ENCODE assay signal across 24 cellular contexts in the genomic region with DNA sequence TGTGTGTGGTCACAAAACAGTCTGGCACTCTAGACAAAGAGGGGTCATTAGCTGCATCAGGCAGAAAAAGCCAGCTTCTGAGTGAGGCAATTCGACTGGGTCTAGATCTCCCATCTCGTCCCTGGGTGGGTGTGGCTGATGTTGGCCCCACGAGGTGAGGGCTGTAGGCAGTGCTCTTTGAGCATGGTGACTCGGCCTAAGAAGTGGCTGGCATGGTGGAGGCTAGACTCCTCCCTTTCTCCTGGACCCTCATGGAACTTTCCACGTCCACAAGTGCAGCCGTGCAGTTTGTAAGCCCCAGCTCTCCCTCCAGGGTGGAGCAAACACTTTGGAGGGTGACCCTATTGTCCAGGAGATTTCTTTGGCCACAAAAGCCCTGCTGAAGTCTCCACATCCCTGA.
DNase-seq lines count a peak whose midpoint lies in the region; ATAC-seq, FAIRE-seq and TF ChIP-seq lines count a peak whose summit lies in the region.
"Had no signal": no experiment of that assay in that cellular context is flagged by ENCODE, and none has a peak within 500 bp of the region (broad histone marks: within the 10 kb centered on the region; RNA-seq: fewer than 3 reads in every experiment).

No MANE protein-coding gene starts in this region.

- peaks cover 20% of the 10 kb centered on the region for H3K4me1 Mint-ChIP-seq in neural progenitor cell
- H3K4me1 Mint-ChIP-seq: CD4-positive, CD25-positive, alpha-beta regulatory T cell had no signal

- H3K9me3 Mint-ChIP-seq in neural progenitor cell: peaks cover 7% of the 10 kb centered on the region
- H3K9me3 Mint-ChIP-seq: CD4-positive, CD25-positive, alpha-beta regulatory T cell; CD8-positive, alpha-beta T cell had no signal

- POLR2A ChIA-PET in HepG2 (lab: Yijun Ruan, JAX): interaction anchor here (0.5 to 0.9 kb wide), 2 partner anchors 39 to 409 kb away, joined by 3 to 6 read pairs; a partner anchor contains a TSS

- DNase-seq in HepG2 (ENCODE audit: low spot score) (no peak), right lobe of liver (no peak), erythroblast (lab: John Stamatoyannopoulos, UW) (peak; percentile 13 to 21), neural progenitor cell (ENCODE audit: low spot score) (no peak), DMS 273 (lab: John Stamatoyannopoulos, UW; ENCODE audit: unreplicated experiment) (no peak), HAP-1 (ENCODE audit: low spot score in 2 of 2) (no peak), islet precursor cell (no peak)
- DNase-seq: CD4-positive, CD25-positive, alpha-beta regulatory T cell; CD8-positive, alpha-beta T cell; DMS53; DMS79 treated with DMSO at 0.1 percent for 48 hours; GF-D8; GM23248; HCEC 1CT had no signal

- peak; percentile 44 for ATAC-seq in HepG2
- ATAC-seq in right lobe of liver: no peak
- ATAC-seq in GM18867 (IDR thresholded peaks at IDR 0.05; ENCODE audit: unreplicated experiment): no peak
- ATAC-seq: CD8-positive, alpha-beta T cell had no signal

- H3K79me2 ChIP-seq in HepG2 (ENCODE audit: insufficient read depth, low read length) (no peaks in the 10 kb centered on the region), neural progenitor cell (ENCODE audit: low read depth) (no peaks in the 10 kb centered on the region)

- H3K27ac ChIP-seq in HepG2 (ENCODE audit: extremely low read length, insufficient read depth, low read length) (no peak overlapping the region), right lobe of liver (no peak overlapping the region), neural progenitor cell (no peak overlapping the region)
- H3K27ac ChIP-seq: 22Rv1, BLaER1, C4-2B, GM23248 had no signal

- H2AFZ ChIP-seq in HepG2 (ENCODE audit: low read length) (peak overlapping the region; percentile 80), neural progenitor cell (replicated peaks) (peak overlapping the region; percentile 77)
- H2AFZ ChIP-seq: GM23248 had no signal

- H3K9me3 ChIP-seq in HepG2 (ENCODE audit: low read length): no peaks in the 10 kb centered on the region
- H3K9me3 ChIP-seq in right lobe of liver: no peaks in the 10 kb centered on the region
- no peaks in the 10 kb centered on the region for H3K9me3 ChIP-seq in neural progenitor cell (ENCODE audit: low read depth)
- H3K9me3 ChIP-seq in HAP-1: peaks cover 5% of the 10 kb centered on the region; the same call in 1 of the 2 replicates
- H3K9me3 ChIP-seq: BLaER1 had no signal

- peaks cover 42% of the 10 kb centered on the region for H3K4me1 ChIP-seq in HepG2 (ENCODE audit: insufficient read depth, low read length)
- H3K4me1 ChIP-seq in right lobe of liver: no peaks in the 10 kb centered on the region
- peaks cover 30% of the 10 kb centered on the region for H3K4me1 ChIP-seq in neural progenitor cell
- H3K4me1 ChIP-seq in HAP-1: 0 out of 2 replicates have a peak, but pooled peaks cover 9% of the 10 kb centered on the region
- H3K4me1 ChIP-seq: BLaER1 had no signal

- H3K4me3 Mint-ChIP-seq in neural progenitor cell: no peak overlapping the region
- H3K4me3 Mint-ChIP-seq: B cell; CD4-positive, CD25-positive, alpha-beta regulatory T cell; CD8-positive, alpha-beta T cell had no signal

- H3K4me2 ChIP-seq in HepG2 (ENCODE audit: low read depth, low read length) (peak overlapping the region; percentile 38), neural progenitor cell (no peak overlapping the region)
- H3K4me2 ChIP-seq: BLaER1 had no signal

- peak overlapping the region; percentile 30; the same call in 1 of the 2 replicates for H3K9ac ChIP-seq in HepG2 (ENCODE audit: insufficient read depth, low read depth, low read length)
- no peak overlapping the region for H3K9ac ChIP-seq in neural progenitor cell
- H3K9ac ChIP-seq: BLaER1, GM23248 had no signal

- TF ChIP-seq CTCF in HepG2 (CRISPR knock-in tag; IDR thresholded peaks at IDR 0.05) (no peak), right lobe of liver (IDR thresholded peaks at IDR 0.05) (no peak), neural progenitor cell (IDR thresholded peaks at IDR 0.05) (no peak)

- intact Hi-C loops in HepG2 (cut with micrococcal nuclease; ENCODE audit: unreplicated experiment) (loop anchor here (2.0 kb wide), 1 partner anchor 36 kb away; no protein-coding TSS in a partner anchor), right lobe of liver (cut with DNase I) (no loop called here)

- TF ChIP-seq POLR2A in HepG2 (IDR thresholded peaks at IDR 0.05; ENCODE audit: insufficient read depth in 1 of 2, low read depth in 2 of 2, low read length in 2 of 2): no peak
- TF ChIP-seq POLR2A in right lobe of liver (IDR thresholded peaks at IDR 0.05): no peak
- no peak for TF ChIP-seq POLR2A in erythroblast (IDR thresholded peaks at IDR 0.05; ENCODE audit: low read length)

- no peak overlapping the region for H3K27ac Mint-ChIP-seq in neural progenitor cell
- H3K27ac Mint-ChIP-seq: B cell; CD4-positive, CD25-positive, alpha-beta regulatory T cell; CD8-positive, alpha-beta T cell had no signal

- H3K36me3 ChIP-seq in HepG2 (replicated peaks in 1 of 2; ENCODE audit: control insufficient read depth in 1 of 2, insufficient read depth in 2 of 2, low read length in 2 of 2) (no peaks in the 10 kb centered on the region), right lobe of liver (no peaks in the 10 kb centered on the region), neural progenitor cell (no peaks in the 10 kb centered on the region), HAP-1 (replicated peaks) (no peaks in the 10 kb centered on the region)
- H3K36me3 ChIP-seq: BLaER1 had no signal

- peaks cover 14% of the 10 kb centered on the region for H3K27me3 Mint-ChIP-seq in neural progenitor cell (ENCODE audit: insufficient read depth, low read depth)

- in situ Hi-C loops in HepG2 (cut with HindIII; ENCODE audit: extremely low pct_ligation_motif_present, low pct_unique_long_range_greater_than_20kb): no loop called here
- in situ Hi-C loops in HAP-1 (cut with MboI; ENCODE audit: low sequenced_read_pairs): no loop called here

- TF ChIP-seq RAD21 in HepG2 (CRISPR knock-in tag; IDR thresholded peaks at IDR 0.05): no peak

- H3F3A ChIP-seq in neural progenitor cell (ENCODE audit: low read depth): peaks cover 16% of the 10 kb centered on the region

- H4K20me1 ChIP-seq in HepG2 (ENCODE audit: insufficient read depth, low read length) (no peaks in the 10 kb centered on the region), neural progenitor cell (ENCODE audit: low read depth) (no peaks in the 10 kb centered on the region)
- H4K20me1 ChIP-seq: BLaER1 had no signal

- H3K27me3 ChIP-seq in HepG2 (ENCODE audit: control insufficient read depth in 1 of 2, insufficient read depth in 2 of 2, low read length in 2 of 2): peaks cover 0 to 1% of the 10 kb centered on the region in 2 experiments; a peak in 2 of 5 replicates
- H3K27me3 ChIP-seq in right lobe of liver: no peaks in the 10 kb centered on the region
- H3K27me3 ChIP-seq in neural progenitor cell: no peaks in the 10 kb centered on the region
- no peaks in the 10 kb centered on the region for H3K27me3 ChIP-seq in HAP-1 (ENCODE audit: low read depth)
- H3K27me3 ChIP-seq: BLaER1 had no signal

- no peaks in the 10 kb centered on the region for H3K36me3 Mint-ChIP-seq in neural progenitor cell
- H3K36me3 Mint-ChIP-seq: CD4-positive, CD25-positive, alpha-beta regulatory T cell; CD8-positive, alpha-beta T cell had no signal

- H3K4me3 ChIP-seq in HepG2 (replicated peaks in 1 of 3; ENCODE audit: insufficient read depth in 1 of 3, low read depth in 2 of 3, low read length in 3 of 3) (no peak overlapping the region), right lobe of liver (no peak overlapping the region), neural progenitor cell (no peak overlapping the region), HAP-1 (no peak overlapping the region)
- H3K4me3 ChIP-seq: BLaER1, GM23248 had no signal

- FAIRE-seq in HepG2 (lab: Jason Lieb, UNC): no peak
- FAIRE-seq: A204.1, D721Med, GM12891, GM18507, H54 had no signal

- CTCF ChIA-PET in HepG2 (lab: Yijun Ruan, JAX; ENCODE audit: low intra/inter-chr PET ratio, low total read pairs): no interaction called here

- BruUV-seq in HepG2 (replicated peaks; lab: Mats Ljungman, UMichigan): no TSS peak

- TF ChIP-seq EP300 in HepG2 (IDR thresholded peaks at IDR 0.05; ENCODE audit: low read depth in 2 of 2, low read length in 2 of 2) (no peak), HepG2 (CRISPR knock-in tag; IDR thresholded peaks at IDR 0.05; ENCODE audit: borderline replicate concordance) (no peak)

- WGBS in HepG2 (ENCODE audit: low lambda C conversion rate): 5% methylated on average over 4 of the region's 6 CpGs
- 71% methylated on average over 4 of the region's 6 CpGs for WGBS in right lobe of liver (ENCODE audit: insufficient coverage, low coverage, low lambda C conversion rate, missing lambda C conversion rate)

TF ChIP-seq in HepG2, 621 proteins besides CTCF, POLR2A, EP300 and RAD21 (continues in another document):
- no peak for TF ChIP-seq KLF16 (CRISPR knock-in tag; IDR thresholded peaks at IDR 0.05)
- no peak for TF ChIP-seq ZNF354B (CRISPR knock-in tag; IDR thresholded peaks at IDR 0.05)
- TF ChIP-seq, protein P1, sequence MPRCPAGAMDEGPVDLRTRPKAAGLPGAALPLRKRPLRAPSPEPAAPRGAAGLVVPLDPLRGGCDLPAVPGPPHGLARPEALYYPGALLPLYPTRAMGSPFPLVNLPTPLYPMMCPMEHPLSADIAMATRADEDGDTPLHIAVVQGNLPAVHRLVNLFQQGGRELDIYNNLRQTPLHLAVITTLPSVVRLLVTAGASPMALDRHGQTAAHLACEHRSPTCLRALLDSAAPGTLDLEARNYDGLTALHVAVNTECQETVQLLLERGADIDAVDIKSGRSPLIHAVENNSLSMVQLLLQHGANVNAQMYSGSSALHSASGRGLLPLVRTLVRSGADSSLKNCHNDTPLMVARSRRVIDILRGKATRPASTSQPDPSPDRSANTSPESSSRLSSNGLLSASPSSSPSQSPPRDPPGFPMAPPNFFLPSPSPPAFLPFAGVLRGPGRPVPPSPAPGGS (CRISPR knock-in tag; IDR thresholded peaks at IDR 0.05): no peak
- no peak for TF ChIP-seq HNRNPUL1 (IDR thresholded peaks at IDR 0.05; ENCODE audit: low read depth, low read length)
- TF ChIP-seq CCAR2 (optimal IDR thresholded peaks at IDR 0.05; ENCODE audit: low read depth, low read length): no peak

Comparison
In these comparisons a context has a peak if more than half of its experiments do, and no peak if none do; other contexts are left out.
1. DNase-seq: peak in erythroblast (2 of 2); none in HepG2 (single experiment), right lobe of liver (0 of 3), neural progenitor cell (single experiment), DMS 273 (single experiment), HAP-1 (0 of 2) and islet precursor cell (single experiment).